2 cellular contexts compared by ENCODE assay signal in genomic region chr2:182907081-182907830, GRCh38.
TF ChIP-seq lines count a peak whose summit lies in the region.

No MANE protein-coding gene starts in this region.

TF ChIP-seq in GM23338, 12 proteins besides CTCF, POLR2A, EP300 and RAD21:
- no peak for TF ChIP-seq REST (IDR thresholded peaks at IDR 0.05; ENCODE audit: unreplicated experiment)
- TF ChIP-seq ZNF462 (CRISPR knock-in tag; IDR thresholded peaks at IDR 0.05): no peak
- no peak for TF ChIP-seq POLR2AphosphoS5 (IDR thresholded peaks at IDR 0.05; ENCODE audit: low read depth)
- no peak for TF ChIP-seq STAT1 (IDR thresholded peaks at IDR 0.05; ENCODE audit: unreplicated experiment)
- TF ChIP-seq ZNF331 (CRISPR knock-in tag; IDR thresholded peaks at IDR 0.05; ENCODE audit: low read depth): no peak
- no peak for TF ChIP-seq ETS1 (IDR thresholded peaks at IDR 0.05)

TF ChIP-seq in H1, 55 proteins besides CTCF, POLR2A, EP300 and RAD21:
- TF ChIP-seq POLR2AphosphoS5 (IDR thresholded peaks at IDR 0.05; ENCODE audit: low read depth, low read length): no peak
- TF ChIP-seq ATF3 (IDR thresholded peaks at IDR 0.05; ENCODE audit: insufficient read depth, low read depth, low read length): no peak
- TF ChIP-seq ASH2L (IDR thresholded peaks at IDR 0.05; ENCODE audit: low read length): peak; percentile 27
- no peak for TF ChIP-seq RFX5 (IDR thresholded peaks at IDR 0.05; ENCODE audit: borderline replicate concordance, low read depth, low read length)
- no peak for TF ChIP-seq TAF1 (IDR thresholded peaks at IDR 0.05; ENCODE audit: low read depth, low read length)
- TF ChIP-seq SRF (IDR thresholded peaks at IDR 0.05; ENCODE audit: low read depth, low read length): no peak
- TF ChIP-seq BACH1 (IDR thresholded peaks at IDR 0.05; ENCODE audit: low read length): 0 out of 2 replicates have a peak, but pooled peaks have one; percentile 47
